11 cellular contexts compared by ENCODE assay signal in the genomic region with DNA sequence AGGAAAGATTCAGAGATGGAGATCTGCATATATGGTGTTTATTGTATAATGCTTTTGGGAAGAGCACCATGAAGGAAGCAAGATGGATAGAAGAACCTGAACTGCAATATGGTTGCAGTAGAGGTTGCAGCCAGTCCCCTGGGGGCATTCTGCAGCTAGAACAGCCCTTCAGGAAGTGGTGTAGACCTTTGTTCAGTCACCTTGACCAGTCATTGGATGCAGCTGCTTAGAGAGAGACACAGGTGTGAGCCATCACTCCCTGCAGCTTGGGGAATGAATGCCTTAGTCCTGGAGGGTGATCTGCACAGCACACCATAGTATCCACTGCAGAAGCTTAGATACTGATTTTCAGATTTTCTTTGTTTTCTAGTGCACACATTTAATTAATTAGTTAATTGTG. TPM values are rescaled to one million over a fixed set of nuclear protein-coding genes. Genes with fewer than 3 reads are reported as not detected.
DNase-seq lines count a peak whose midpoint lies in the region; ATAC-seq and TF ChIP-seq lines count a peak whose summit lies in the region.
"Had no signal": no experiment of that assay in that cellular context is flagged by ENCODE, and none has a peak within 500 bp of the region (broad histone marks: within the 10 kb centered on the region; RNA-seq: fewer than 3 reads in every experiment).

No MANE protein-coding gene starts in this region.

- peaks cover 31% of the 10 kb centered on the region for H3K4me1 ChIP-seq in upper lobe of right lung

- H3K27ac Mint-ChIP-seq in dendritic cell treated with granulocyte-macrophage colony-stimulating factor and Interleukin-4, amounts not matched to agents 40 ng/mL and 50 ng/mL, for 4 days = no peak overlapping the region
- H3K27ac Mint-ChIP-seq in activated CD4-positive, alpha-beta memory T cell treated with anti-CD3 and anti-CD28 coated beads for 36 hours = no peak overlapping the region

- POLR2A ChIA-PET in activated CD4-positive, alpha-beta memory T cell treated with anti-CD3 and anti-CD28 coated beads for 36 hours (lab: Charles Lee) = no interaction called here

- H3K9me3 Mint-ChIP-seq in dendritic cell treated with granulocyte-macrophage colony-stimulating factor and Interleukin-4, amounts not matched to agents 40 ng/mL and 50 ng/mL, for 4 days = peaks cover 7% of the 10 kb centered on the region
- no peaks in the 10 kb centered on the region for H3K9me3 Mint-ChIP-seq in activated CD4-positive, alpha-beta memory T cell treated with anti-CD3 and anti-CD28 coated beads for 36 hours

- ATAC-seq in GM18508 (IDR thresholded peaks at IDR 0.05; ENCODE audit: insufficient read depth, unreplicated experiment) (peak; percentile 53), GM21390 (IDR thresholded peaks at IDR 0.05; ENCODE audit: unreplicated experiment) (peak; percentile 45), HG03280 (IDR thresholded peaks at IDR 0.05; ENCODE audit: unreplicated experiment) (peak; percentile 47), upper lobe of right lung (no peak), HG03196 (IDR thresholded peaks at IDR 0.05; ENCODE audit: unreplicated experiment) (no peak)

- no peak for TF ChIP-seq CTCF in upper lobe of right lung (IDR thresholded peaks at IDR 0.05)

- no peaks in the 10 kb centered on the region for H3K9me3 ChIP-seq in upper lobe of right lung
- H3K9me3 ChIP-seq: upper lobe of left lung had no signal

- H3K4me1 Mint-ChIP-seq in dendritic cell treated with granulocyte-macrophage colony-stimulating factor and Interleukin-4, amounts not matched to agents 40 ng/mL and 50 ng/mL, for 4 days (ENCODE audit: low read depth) = peaks cover 26% of the 10 kb centered on the region
- peaks cover 72% of the 10 kb centered on the region for H3K4me1 Mint-ChIP-seq in activated CD4-positive, alpha-beta memory T cell treated with anti-CD3 and anti-CD28 coated beads for 36 hours (ENCODE audit: low read depth)

- peaks cover 10% of the 10 kb centered on the region for H3K36me3 Mint-ChIP-seq in dendritic cell treated with granulocyte-macrophage colony-stimulating factor and Interleukin-4, amounts not matched to agents 40 ng/mL and 50 ng/mL, for 4 days (ENCODE audit: low read depth)
- H3K36me3 Mint-ChIP-seq in activated CD4-positive, alpha-beta memory T cell treated with anti-CD3 and anti-CD28 coated beads for 36 hours = peaks cover 2% of the 10 kb centered on the region

- CTCF ChIA-PET in activated CD4-positive, alpha-beta memory T cell treated with anti-CD3 and anti-CD28 coated beads for 36 hours (lab: Charles Lee) = no interaction called here

- H3K27me3 ChIP-seq in upper lobe of right lung = no peaks in the 10 kb centered on the region
- H3K27me3 ChIP-seq: upper lobe of left lung had no signal

- H3K27me3 Mint-ChIP-seq in dendritic cell treated with granulocyte-macrophage colony-stimulating factor and Interleukin-4, amounts not matched to agents 40 ng/mL and 50 ng/mL, for 4 days = no peaks in the 10 kb centered on the region
- H3K27me3 Mint-ChIP-seq in activated CD4-positive, alpha-beta memory T cell treated with anti-CD3 and anti-CD28 coated beads for 36 hours = no peaks in the 10 kb centered on the region

- intact Hi-C loops in dendritic cell treated with granulocyte-macrophage colony-stimulating factor and Interleukin-4, amounts not matched to agents 40 ng/mL and 50 ng/mL, for 4 days (cut with micrococcal nuclease) = no loop called here
- intact Hi-C loops in activated CD4-positive, alpha-beta memory T cell treated with anti-CD3 and anti-CD28 coated beads for 36 hours (cut with micrococcal nuclease) = no loop called here
- intact Hi-C loops in upper lobe of right lung (cut with DNase I) = no loop called here

- no peak overlapping the region for H3K27ac ChIP-seq in upper lobe of right lung
- H3K27ac ChIP-seq: HL-60, upper lobe of left lung had no signal

- H3K4me3 Mint-ChIP-seq in dendritic cell treated with granulocyte-macrophage colony-stimulating factor and Interleukin-4, amounts not matched to agents 40 ng/mL and 50 ng/mL, for 4 days = peak overlapping the region; percentile 31
- H3K4me3 Mint-ChIP-seq in activated CD4-positive, alpha-beta memory T cell treated with anti-CD3 and anti-CD28 coated beads for 36 hours = no peak overlapping the region

- no peak overlapping the region for H3K4me3 ChIP-seq in upper lobe of right lung
- H3K4me3 ChIP-seq: upper lobe of left lung had no signal

- DNase-seq in activated CD4-positive, alpha-beta memory T cell treated with anti-CD3 and anti-CD28 coated beads for 36 hours = no peak
- DNase-seq in NCI-H1694 (lab: John Stamatoyannopoulos, UW) (no peak), upper lobe of right lung (no peak)
- DNase-seq: foreskin melanocyte, upper lobe of left lung had no signal

- H3K36me3 ChIP-seq in upper lobe of right lung = no peaks in the 10 kb centered on the region
- H3K36me3 ChIP-seq: upper lobe of left lung had no signal

RNA-seq across cellular contexts. Expression of gene NEK7, which starts 42.3 kb away (rescaled TPM):
- 10 to 100 TPM; 61.6 to 62.0 TPM for total RNA-seq in activated CD4-positive, alpha-beta memory T cell treated with anti-CD3 and anti-CD28 coated beads for 36 hours
- total RNA-seq in upper lobe of right lung = 96.9 TPM

Comparison
In these comparisons a context has a peak if more than half of its experiments do, and no peak if none do; other contexts are left out.
1. ATAC-seq: peak in GM18508 (single experiment), GM21390 (single experiment) and HG03280 (single experiment); none in upper lobe of right lung (single experiment) and HG03196 (single experiment).